ENCODE assay signal across 25 cellular contexts in genomic region chr17:73882590-73882989, GRCh38.
"Had no signal": no experiment of that assay in that cellular context is flagged by ENCODE, and none has a peak within 500 bp of the region (broad histone marks: within the 10 kb centered on the region; RNA-seq: fewer than 3 reads in every experiment).

No MANE protein-coding gene starts in this region.

- H3K27ac Mint-ChIP-seq: dendritic cell treated with granulocyte-macrophage colony-stimulating factor and Interleukin-4, amounts not matched to agents 40 ng/mL and 50 ng/mL, for 4 days; effector memory CD8-positive, alpha-beta T cell; endodermal cell; immature natural killer cell; memory B cell had no signal

- ATAC-seq: effector memory CD8-positive, alpha-beta T cell; esophagus mucosa; gastrocnemius medialis; heart left ventricle; left colon; left lobe of liver had no signal

- H3K4me3 Mint-ChIP-seq: dendritic cell treated with granulocyte-macrophage colony-stimulating factor and Interleukin-4, amounts not matched to agents 40 ng/mL and 50 ng/mL, for 4 days; effector memory CD8-positive, alpha-beta T cell; endodermal cell; immature natural killer cell; memory B cell had no signal

- H3K4me1 Mint-ChIP-seq: immature natural killer cell, memory B cell had no signal

- H3K9me3 Mint-ChIP-seq: dendritic cell treated with granulocyte-macrophage colony-stimulating factor and Interleukin-4, amounts not matched to agents 40 ng/mL and 50 ng/mL, for 4 days; effector memory CD8-positive, alpha-beta T cell; endodermal cell; immature natural killer cell; memory B cell had no signal

- DNase-seq: colonic mucosa; cortex of kidney; effector CD8-positive, alpha-beta T cell; effector memory CD8-positive, alpha-beta T cell; endodermal cell; erythroblast; esophagus squamous epithelium; foreskin fibroblast; foreskin melanocyte; gastrocnemius medialis; heart left ventricle; hypothalamus; immature natural killer cell; islet precursor cell; kidney; kidney glomerular epithelial cell; left colon; left ventricle myocardium inferior; mammary epithelial cell; mesendoderm; midbrain had no signal
